Comparison of ENCODE assay signal across 8 cellular contexts in the genomic region with DNA sequence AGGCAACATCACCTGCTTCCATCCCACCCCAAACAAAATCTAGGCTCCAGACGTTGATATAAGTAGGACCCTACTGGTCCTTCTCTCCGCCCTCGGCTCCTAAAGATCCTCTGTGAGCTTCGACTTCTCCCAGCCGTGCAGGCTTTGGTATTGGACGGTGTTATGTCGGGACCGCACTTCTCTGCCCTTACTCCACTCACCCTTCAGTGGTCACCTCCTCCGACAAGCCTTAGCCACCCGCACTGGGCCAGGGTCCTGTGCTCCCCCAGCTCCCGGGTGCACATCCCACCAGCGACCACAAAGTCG. TPM values are rescaled to one million over a fixed set of nuclear protein-coding genes. Genes with fewer than 3 reads are reported as not detected.
DNase-seq lines count a peak whose midpoint lies in the region; ATAC-seq and TF ChIP-seq lines count a peak whose summit lies in the region.

No MANE protein-coding gene starts in this region.

- WGBS in mesodermal cell (ENCODE audit: insufficient coverage in 2 of 2), 2 experiments: 5 to 13% methylated on average over 7 to 13 of the region's 13 CpGs

- peaks cover 40% of the 10 kb centered on the region for H3K4me1 Mint-ChIP-seq in activated naive CD4-positive, alpha-beta T cell treated with anti-CD3 and anti-CD28 coated beads, Interleukin-2, amount 50 U/mL, for 24 hours

- H3K4me3 Mint-ChIP-seq in activated naive CD4-positive, alpha-beta T cell treated with anti-CD3 and anti-CD28 coated beads, Interleukin-2, amount 50 U/mL, for 24 hours: peak overlapping the region; percentile 100

- peaks cover 13% of the 10 kb centered on the region for H3K36me3 ChIP-seq in mesodermal cell (ENCODE audit: control insufficient read depth, insufficient read depth, low read length)

- TF ChIP-seq CTCF in cardiac fibroblast (IDR thresholded peaks at IDR 0.05; ENCODE audit: low read depth, low read length): no peak

- H3K4me1 ChIP-seq in mesodermal cell (ENCODE audit: control insufficient read depth, insufficient read depth, low read length, poor library complexity, severe bottlenecking): peaks cover 3% of the 10 kb centered on the region

- H3K27ac Mint-ChIP-seq in activated naive CD4-positive, alpha-beta T cell treated with anti-CD3 and anti-CD28 coated beads, Interleukin-2, amount 50 U/mL, for 24 hours: peak overlapping the region; percentile 99

- no peak overlapping the region for H3K27ac ChIP-seq in mesodermal cell (ENCODE audit: low read depth, low read length, severe bottlenecking)

- no peak for DNase-seq in activated naive CD4-positive, alpha-beta T cell treated with anti-CD3 and anti-CD28 coated beads, Interleukin-2, amount 50 U/mL, for 16 hours
- no peak for DNase-seq in cardiac fibroblast (ENCODE audit: low read depth in 2 of 2)
- DNase-seq in 8988T: no peak

- ATAC-seq in GM19328 (IDR thresholded peaks at IDR 0.05; ENCODE audit: unreplicated experiment) (no peak), HG02852 (IDR thresholded peaks at IDR 0.05; ENCODE audit: unreplicated experiment) (no peak), GM21825 (IDR thresholded peaks at IDR 0.05; ENCODE audit: unreplicated experiment) (no peak)

- H3K4me3 ChIP-seq in cardiac fibroblast (replicated peaks in 1 of 2; ENCODE audit: low read depth in 2 of 2, low read length in 2 of 2) (peak overlapping the region; percentile 92 to 97), mesodermal cell (ENCODE audit: extremely low read depth, insufficient read depth, low read length, poor library complexity, severe bottlenecking) (peak overlapping the region; percentile 86)

- H3K9me3 ChIP-seq in mesodermal cell (ENCODE audit: control insufficient read depth, low read length): no peaks in the 10 kb centered on the region

- H3K27me3 Mint-ChIP-seq in activated naive CD4-positive, alpha-beta T cell treated with anti-CD3 and anti-CD28 coated beads, Interleukin-2, amount 50 U/mL, for 24 hours: no peaks in the 10 kb centered on the region

- no peaks in the 10 kb centered on the region for H3K9me3 Mint-ChIP-seq in activated naive CD4-positive, alpha-beta T cell treated with anti-CD3 and anti-CD28 coated beads, Interleukin-2, amount 50 U/mL, for 24 hours

- H3K36me3 Mint-ChIP-seq in activated naive CD4-positive, alpha-beta T cell treated with anti-CD3 and anti-CD28 coated beads, Interleukin-2, amount 50 U/mL, for 24 hours: peaks cover 7% of the 10 kb centered on the region

RNA-seq across cellular contexts. Expression of gene PSMB10, which starts 1.6 kb away (rescaled TPM):
- polyA plus RNA-seq in mesodermal cell (2013, experiment 1 of 2): 12.5 TPM
- polyA plus RNA-seq in mesodermal cell (2013, experiment 2 of 2): 10.1 TPM

RNA-seq across cellular contexts. Expression of gene CTRL, which starts 3.4 kb away (rescaled TPM):
- polyA plus RNA-seq in mesodermal cell (2013, experiment 1 of 2): not detected
- polyA plus RNA-seq in mesodermal cell (2013, experiment 2 of 2): 0.20 TPM

RNA-seq across cellular contexts. Expression of gene LCAT, which starts 8.9 kb away (rescaled TPM):
- polyA plus RNA-seq in mesodermal cell (2013, experiment 1 of 2): 22.5 TPM
- 16.2 TPM for polyA plus RNA-seq in mesodermal cell (2013, experiment 2 of 2)

RNA-seq across cellular contexts. Expression of gene SLC12A4, which starts 33.4 kb away (rescaled TPM):
- 55.4 TPM for polyA plus RNA-seq in mesodermal cell (2013, experiment 1 of 2)
- polyA plus RNA-seq in mesodermal cell (2013, experiment 2 of 2): 44.4 TPM

RNA-seq across cellular contexts. Expression of gene PSKH1, which starts 42.0 kb away (rescaled TPM):
- 26.2 TPM for polyA plus RNA-seq in mesodermal cell (2013, experiment 1 of 2)
- polyA plus RNA-seq in mesodermal cell (2013, experiment 2 of 2): 33.8 TPM
